Comparison of ENCODE assay signal across 1 cellular context in the genomic region with DNA sequence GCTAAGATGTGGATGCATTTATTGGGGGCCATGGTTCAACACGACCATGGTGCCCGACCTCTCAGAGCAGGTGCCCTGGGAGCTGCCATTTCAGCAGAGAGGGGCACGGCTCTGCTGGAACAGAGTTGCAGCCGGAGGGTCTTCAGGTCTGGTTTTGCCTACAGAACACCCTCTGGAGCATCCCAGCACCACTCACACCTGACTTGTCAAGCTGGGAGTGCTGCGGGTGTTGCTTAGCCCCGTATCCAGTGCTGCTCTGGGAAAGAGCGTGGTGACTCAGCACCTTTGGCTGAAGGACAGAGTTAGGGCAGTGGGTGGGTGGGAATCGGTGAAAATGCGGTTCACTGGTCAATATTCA.
TF ChIP-seq lines count a peak whose summit lies in the region.

No MANE protein-coding gene starts in this region.

TF ChIP-seq in K562, 482 proteins besides CTCF, POLR2A, EP300 and RAD21 (continued from another document):
- TF ChIP-seq, protein P1, sequence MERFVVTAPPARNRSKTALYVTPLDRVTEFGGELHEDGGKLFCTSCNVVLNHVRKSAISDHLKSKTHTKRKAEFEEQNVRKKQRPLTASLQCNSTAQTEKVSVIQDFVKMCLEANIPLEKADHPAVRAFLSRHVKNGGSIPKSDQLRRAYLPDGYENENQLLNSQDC (CRISPR knock-in tag; IDR thresholded peaks at IDR 0.05), result no peak
- TF ChIP-seq MAFF (IDR thresholded peaks at IDR 0.05; ENCODE audit: low read length) (peak; percentile 32; the same call in 1 of the 2 replicates), SIX5 (IDR thresholded peaks at IDR 0.05; ENCODE audit: borderline replicate concordance in 1 of 2, insufficient read depth in 1 of 2, low read depth in 1 of 2, low read length in 2 of 2) (no peak), CBFA2T3 (IDR thresholded peaks at IDR 0.05) (no peak), AFF4 (CRISPR knock-in tag; IDR thresholded peaks at IDR 0.05) (no peak), NFE2 (IDR thresholded peaks at IDR 0.05; ENCODE audit: low read depth) (peak; percentile 68), HDAC3 (IDR thresholded peaks at IDR 0.05; ENCODE audit: borderline replicate concordance, partially characterized antibody) (no peak), MNT (conservative IDR thresholded peaks at IDR 0.05) (no peak), FOXA3 (CRISPR knock-in tag; conservative IDR thresholded peaks at IDR 0.05 in 1 of 2, IDR thresholded peaks at IDR 0.05 in 1 of 2) (no peak), ARID3B (CRISPR knock-in tag; IDR thresholded peaks at IDR 0.05; ENCODE audit: borderline replicate concordance) (no peak), ZNF57 (CRISPR knock-in tag; IDR thresholded peaks at IDR 0.05) (no peak), ZKSCAN1 (IDR thresholded peaks at IDR 0.05; ENCODE audit: low read depth, low read length) (no peak), ARID1B (IDR thresholded peaks at IDR 0.05) (no peak), RHOXF2B (CRISPR knock-in tag; conservative IDR thresholded peaks at IDR 0.05) (no peak), MAFG (tag; conservative IDR thresholded peaks at IDR 0.05) (peak; percentile 59), MAFK (IDR thresholded peaks at IDR 0.05; ENCODE audit: low read length) (peak; percentile 6; the same call in 1 of the 2 replicates), GABPA (tag; conservative IDR thresholded peaks at IDR 0.05; ENCODE audit: low read depth) (no peak), ZNF316 (IDR thresholded peaks at IDR 0.05) (0 out of 2 replicates have a peak, but pooled peaks have one; percentile 31), SETDB1 (IDR thresholded peaks at IDR 0.05; ENCODE audit: low read length) (no peak), C11orf30 (IDR thresholded peaks at IDR 0.05; ENCODE audit: low read depth) (peak; percentile 63), BMI1 (IDR thresholded peaks at IDR 0.05; ENCODE audit: low read length) (no peak)
- TF ChIP-seq, protein P2, sequence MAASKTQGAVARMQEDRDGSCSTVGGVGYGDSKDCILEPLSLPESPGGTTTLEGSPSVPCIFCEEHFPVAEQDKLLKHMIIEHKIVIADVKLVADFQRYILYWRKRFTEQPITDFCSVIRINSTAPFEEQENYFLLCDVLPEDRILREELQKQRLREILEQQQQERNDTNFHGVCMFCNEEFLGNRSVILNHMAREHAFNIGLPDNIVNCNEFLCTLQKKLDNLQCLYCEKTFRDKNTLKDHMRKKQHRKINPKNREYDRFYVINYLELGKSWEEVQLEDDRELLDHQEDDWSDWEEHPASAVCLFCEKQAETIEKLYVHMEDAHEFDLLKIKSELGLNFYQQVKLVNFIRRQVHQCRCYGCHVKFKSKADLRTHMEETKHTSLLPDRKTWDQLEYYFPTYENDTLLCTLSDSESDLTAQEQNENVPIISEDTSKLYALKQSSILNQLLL (CRISPR knock-in tag; IDR thresholded peaks at IDR 0.05; ENCODE audit: borderline replicate concordance), result no peak
- TF ChIP-seq, protein P3, sequence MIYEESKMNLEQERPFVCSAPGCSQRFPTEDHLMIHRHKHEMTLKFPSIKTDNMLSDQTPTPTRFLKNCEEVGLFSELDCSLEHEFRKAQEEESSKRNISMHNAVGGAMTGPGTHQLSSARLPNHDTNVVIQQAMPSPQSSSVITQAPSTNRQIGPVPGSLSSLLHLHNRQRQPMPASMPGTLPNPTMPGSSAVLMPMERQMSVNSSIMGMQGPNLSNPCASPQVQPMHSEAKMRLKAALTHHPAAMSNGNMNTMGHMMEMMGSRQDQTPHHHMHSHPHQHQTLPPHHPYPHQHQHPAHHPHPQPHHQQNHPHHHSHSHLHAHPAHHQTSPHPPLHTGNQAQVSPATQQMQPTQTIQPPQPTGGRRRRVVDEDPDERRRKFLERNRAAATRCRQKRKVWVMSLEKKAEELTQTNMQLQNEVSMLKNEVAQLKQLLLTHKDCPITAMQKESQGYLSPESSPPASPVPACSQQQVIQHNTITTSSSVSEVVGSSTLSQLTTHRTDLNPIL (CRISPR knock-in tag; IDR thresholded peaks at IDR 0.05), result no peak
